Comparison of ENCODE assay signal across 13 cellular contexts in genomic region chr2:240698852-240699561, GRCh38. TPM values are rescaled to one million over a fixed set of nuclear protein-coding genes. Genes with fewer than 3 reads are reported as not detected.
"Had no signal": no experiment of that assay in that cellular context is flagged by ENCODE, and none has a peak within 500 bp of the region (broad histone marks: within the 10 kb centered on the region; RNA-seq: fewer than 3 reads in every experiment).

No MANE protein-coding gene starts in this region.

RNA-seq across cellular contexts. Expression of gene AQP12A, which starts 7.3 kb away (rescaled TPM):
- total RNA-seq: activated CD4-positive, alpha-beta memory T cell treated with anti-CD3 and anti-CD28 coated beads, Interleukin-2, amount 10 ng/mL, durations not matched to agents 7 days and 5 days; activated T-cell treated with anti-CD3 and anti-CD28 coated beads, Interleukin-2, amount 50 U/mL, for 4 hours; cerebellum; dermis microvascular lymphatic vessel endothelial cell; endodermal cell; mammary epithelial cell; prostate gland; sigmoid colon; stomach; T-cell; thoracic aorta; ureter had no signal
- polyA plus RNA-seq: esophagus, mammary epithelial cell, stomach had no signal

RNA-seq across cellular contexts. Expression of gene AQP12B, which starts 16.3 kb away (rescaled TPM):
- total RNA-seq: activated CD4-positive, alpha-beta memory T cell treated with anti-CD3 and anti-CD28 coated beads, Interleukin-2, amount 10 ng/mL, durations not matched to agents 7 days and 5 days; activated T-cell treated with anti-CD3 and anti-CD28 coated beads, Interleukin-2, amount 50 U/mL, for 4 hours; cerebellum; dermis microvascular lymphatic vessel endothelial cell; endodermal cell; mammary epithelial cell; prostate gland; sigmoid colon; T-cell; thoracic aorta; ureter had no signal
- polyA plus RNA-seq: esophagus, mammary epithelial cell had no signal
